ENCODE assay signal across 13 cellular contexts in genomic region chr4:92234393-92235176, GRCh38.
DNase-seq lines count a peak whose midpoint lies in the region; ATAC-seq and TF ChIP-seq lines count a peak whose summit lies in the region.
"Had no signal": no experiment of that assay in that cellular context is flagged by ENCODE, and none has a peak within 500 bp of the region (broad histone marks: within the 10 kb centered on the region; RNA-seq: fewer than 3 reads in every experiment).

No MANE protein-coding gene starts in this region.

- no peaks in the 10 kb centered on the region for H3K27me3 ChIP-seq in Panc1 (ENCODE audit: control insufficient read depth, insufficient read depth, low read length)
- H3K27me3 ChIP-seq: vagina had no signal

- POLR2A ChIA-PET in Panc1 (lab: Charles Lee), result no interaction called here

- no peak for TF ChIP-seq CTCF in Panc1 (IDR thresholded peaks at IDR 0.05)

- ATAC-seq in Panc1 (peak; percentile 72), HG03378 (IDR thresholded peaks at IDR 0.05; ENCODE audit: unreplicated experiment) (no peak)
- ATAC-seq: K562 had no signal

- CTCF ChIA-PET in Panc1 (lab: Charles Lee), result no interaction called here

- H3K9me3 ChIP-seq in Panc1 (ENCODE audit: control insufficient read depth, insufficient read depth, low read depth, low read length), result no peaks in the 10 kb centered on the region
- H3K9me3 ChIP-seq: vagina had no signal

- no peak overlapping the region for H3K4me3 ChIP-seq in Panc1 (ENCODE audit: low read depth in 2 of 2, low read length in 2 of 2)
- H3K4me3 ChIP-seq: K562, vagina had no signal

- intact Hi-C loops in Panc1 (cut with micrococcal nuclease; ENCODE audit: unreplicated experiment), result no loop called here

- no peaks in the 10 kb centered on the region for H3K4me1 ChIP-seq in Panc1 (ENCODE audit: control insufficient read depth, insufficient read depth, low read length)
- H3K4me1 ChIP-seq: vagina had no signal

- no peak overlapping the region for H3K27ac ChIP-seq in Panc1 (ENCODE audit: low read length)
- H3K27ac ChIP-seq: vagina had no signal

- in situ Hi-C loops in Panc1 (cut with HindIII; ENCODE audit: low pct_unique_long_range_greater_than_20kb, low sequenced_read_pairs), result no loop called here

- no TSS peak for BruUV-seq in Panc1 (replicated peaks; lab: Mats Ljungman, UMichigan)

- H3K36me3 ChIP-seq in Panc1 (ENCODE audit: control insufficient read depth, insufficient read depth, low read length), result no peaks in the 10 kb centered on the region
- H3K36me3 ChIP-seq: vagina had no signal

- peak; percentile 3 for DNase-seq in GM03348 (ENCODE audit: low spot score)
- DNase-seq in Panc1 (ENCODE audit: low read depth, low spot score), result peak; percentile 45
- DNase-seq in epidermal melanocyte (ENCODE audit: insufficient read length, low spot score), result peak; percentile 45
- peak; percentile 97 for DNase-seq in renal cortical epithelial cell (ENCODE audit: low read depth)
- DNase-seq in islet precursor cell, result no peak
- DNase-seq in NCI-H1694 (lab: John Stamatoyannopoulos, UW), result no peak
- DNase-seq in central memory CD4-positive, alpha-beta T cell, result no peak
- DNase-seq: activated CD4-positive, alpha-beta T cell treated with anti-CD3 and anti-CD28 coated beads for 48 hours; activated naive CD8-positive, alpha-beta T cell treated with anti-CD3 and anti-CD28 coated beads, Interleukin-2, amount 10 ng/mL, durations not matched to agents 7 days and 5 days; head of caudate nucleus had no signal

Comparison
In these comparisons a context has a peak if more than half of its experiments do, and no peak if none do; other contexts are left out.
1. DNase-seq: peak in GM03348 (single experiment), Panc1 (single experiment), epidermal melanocyte (single experiment) and renal cortical epithelial cell (single experiment); none in islet precursor cell (single experiment), NCI-H1694 (single experiment) and central memory CD4-positive, alpha-beta T cell (single experiment).